ENCODE assay signal across 31 cellular contexts in genomic region chr17:20989991-20990855, GRCh38. TPM values are rescaled to one million over a fixed set of nuclear protein-coding genes. Genes with fewer than 3 reads are reported as not detected.
DNase-seq lines count a peak whose midpoint lies in the region; ATAC-seq, FAIRE-seq and TF ChIP-seq lines count a peak whose summit lies in the region.
"Had no signal": no experiment of that assay in that cellular context is flagged by ENCODE, and none has a peak within 500 bp of the region (broad histone marks: within the 10 kb centered on the region; RNA-seq: fewer than 3 reads in every experiment).

No MANE protein-coding gene starts in this region.

- H3K14ac ChIP-seq in H1 (ENCODE audit: insufficient read length), result no peak overlapping the region

- H3K79me2 ChIP-seq in H1 (ENCODE audit: control insufficient read depth in 1 of 2, insufficient read depth in 2 of 2, low read length in 2 of 2) (no peaks in the 10 kb centered on the region), neural progenitor cell (ENCODE audit: low read depth) (no peaks in the 10 kb centered on the region)
- H3K79me2 ChIP-seq: parathyroid adenoma had no signal

- H3K27me3 ChIP-seq in H7 (ENCODE audit: control insufficient read depth, insufficient read depth, low read length), result no peaks in the 10 kb centered on the region
- H3K27me3 ChIP-seq in H1 (replicated peaks in 1 of 4; ENCODE audit: control insufficient read depth in 3 of 4, extremely low read depth in 1 of 4, insufficient read depth in 3 of 4, low read length in 3 of 4), result no peaks in the 10 kb centered on the region
- no peaks in the 10 kb centered on the region for H3K27me3 ChIP-seq in neural progenitor cell
- H3K27me3 ChIP-seq: BLaER1, left lung, transverse colon had no signal

- H2BK120ac ChIP-seq in H1 (replicated peaks; ENCODE audit: low read depth, low read length), result no peak overlapping the region

- H3K18ac ChIP-seq in H1 (ENCODE audit: extremely low read depth, low read length), result no peak overlapping the region

- no peak overlapping the region for H2BK20ac ChIP-seq in H1 (ENCODE audit: low read length)

- no peak overlapping the region for H2BK15ac ChIP-seq in H1 (ENCODE audit: low read length)

- intact Hi-C loops in CD14-positive monocyte (cut with micrococcal nuclease), result no loop called here

- H3K4me3 Mint-ChIP-seq in CD14-positive monocyte, result no peak overlapping the region
- H3K4me3 Mint-ChIP-seq in neural progenitor cell, result no peak overlapping the region
- H3K4me3 Mint-ChIP-seq: activated CD4-positive, alpha-beta memory T cell treated with anti-CD3 and anti-CD28 coated beads, Interleukin-2, amount 10 ng/mL, durations not matched to agents 7 days and 5 days; activated naive CD8-positive, alpha-beta T cell treated with anti-CD3 and anti-CD28 coated beads for 36 hours; naive B cell had no signal

- TF ChIP-seq RAD21 in H1 (IDR thresholded peaks at IDR 0.05 in 1 of 2, conservative IDR thresholded peaks at IDR 0.05 in 1 of 2; ENCODE audit: low read depth in 2 of 2, low read length in 2 of 2), result no peak

- DNase-seq in CD14-positive monocyte (ENCODE audit: low spot score) (peak; percentile 11), H7 (peak; percentile 33), H1 (ENCODE audit: low read depth in 1 of 2, low spot score in 2 of 2) (no peak), neural progenitor cell (ENCODE audit: low spot score) (no peak), NCI-H1930 (lab: John Stamatoyannopoulos, UW) (no peak)
- no peak for DNase-seq in effector CD4-positive, alpha-beta T cell
- DNase-seq: activated CD4-positive, alpha-beta memory T cell treated with anti-CD3 and anti-CD28 coated beads, Interleukin-2, amount 10 ng/mL, durations not matched to agents 7 days and 5 days; activated naive CD8-positive, alpha-beta T cell treated with anti-CD3 and anti-CD28 coated beads for 36 hours; anterior cingulate cortex; DMS153; effector memory CD4-positive, alpha-beta T cell; erythroblast; left lung; mesendoderm; MV-4-11; naive B cell; NCI-H1436 treated with DMSO at 0.1 percent for 48 hours; NCI-H345; NCI-H69; SHP77 treated with DMSO at 0.1 percent for 48 hours; transverse colon had no signal

- H2BK12ac ChIP-seq in H1 (ENCODE audit: low read depth, low read length), result 0 out of 2 replicates have a peak overlapping the region, but pooled peaks have one; percentile 9

- peaks cover 7% of the 10 kb centered on the region for H3F3A ChIP-seq in neural progenitor cell (ENCODE audit: low read depth)

- H3K23ac ChIP-seq in H1 (ENCODE audit: insufficient read length), result no peak overlapping the region

- no peak overlapping the region for H2AK5ac ChIP-seq in H1 (ENCODE audit: low read depth, low read length)

- 83% methylated on average over 6 of the region's 6 CpGs; no CpG with 5 or more reads in 1 of the 2 experiments for WGBS in H1 (ENCODE audit: extremely low coverage in 1 of 2, insufficient coverage in 1 of 2, insufficient read length in 1 of 2, insufficient replicate concordance in 2 of 2, low coverage in 1 of 2, low lambda C conversion rate in 2 of 2, missing lambda C conversion rate in 1 of 2), 2 experiments

- H4K20me1 ChIP-seq in H1 (replicated peaks in 1 of 2; ENCODE audit: control insufficient read depth in 1 of 2, insufficient read depth in 2 of 2, low read length in 2 of 2), result no peaks in the 10 kb centered on the region
- no peaks in the 10 kb centered on the region for H4K20me1 ChIP-seq in neural progenitor cell (ENCODE audit: low read depth)
- H4K20me1 ChIP-seq: BLaER1 had no signal

- no peak for TF ChIP-seq EP300 in H1 (IDR thresholded peaks at IDR 0.05; ENCODE audit: borderline replicate concordance in 1 of 2, low read depth in 2 of 2, low read length in 2 of 2)

- H3K9me3 ChIP-seq in H1 (ENCODE audit: insufficient read depth in 2 of 2, low read depth in 1 of 2, low read length in 1 of 2) (peaks cover 0 to 5% of the 10 kb centered on the region in 2 experiments; a peak in 1 of 4 replicates), neural progenitor cell (ENCODE audit: low read depth) (no peaks in the 10 kb centered on the region)
- H3K9me3 ChIP-seq: BLaER1, HAP-1, left lung, transverse colon had no signal

- no peak for ATAC-seq in GM19455 (IDR thresholded peaks at IDR 0.05; ENCODE audit: unreplicated experiment)
- ATAC-seq: left lung had no signal

- H3K23me2 ChIP-seq in H1 (ENCODE audit: low read depth, low read length), result no peaks in the 10 kb centered on the region

- TF ChIP-seq POLR2A in H1 (IDR thresholded peaks at IDR 0.05; ENCODE audit: control extremely low read depth in 1 of 2, low read depth in 2 of 2, low read length in 2 of 2), result no peak

- FAIRE-seq in H1 (lab: Jason Lieb, UNC), result no peak
- FAIRE-seq: bronchial epithelial cell, colon, GM18507, islet of Langerhans, RCC 7860 had no signal

- H3K36me3 Mint-ChIP-seq in CD14-positive monocyte, result no peaks in the 10 kb centered on the region
- H3K36me3 Mint-ChIP-seq in neural progenitor cell, result peaks cover 20% of the 10 kb centered on the region
- H3K36me3 Mint-ChIP-seq: activated naive CD8-positive, alpha-beta T cell treated with anti-CD3 and anti-CD28 coated beads for 36 hours; naive B cell had no signal

- CTCF ChIA-PET in H1 (lab: Charles Lee; ENCODE audit: partially characterized antibody), result interaction anchor here (0.5 to 1.8 kb wide), 2 partner anchors 9 to 220 kb away, joined by 3 to 8 read pairs; no protein-coding TSS in a partner anchor

- H3K27ac Mint-ChIP-seq in CD14-positive monocyte (no peak overlapping the region), neural progenitor cell (peak overlapping the region; percentile 52)
- H3K27ac Mint-ChIP-seq: activated CD4-positive, alpha-beta memory T cell treated with anti-CD3 and anti-CD28 coated beads, Interleukin-2, amount 10 ng/mL, durations not matched to agents 7 days and 5 days; activated naive CD8-positive, alpha-beta T cell treated with anti-CD3 and anti-CD28 coated beads for 36 hours; activated T-helper 2 cell treated with anti-CD3 and anti-CD28 coated beads, Interferon-gamma antibody, Interleukin-2, Interleukin-4, amounts not matched to agents 10 μg/mL and 5 μg/mL and 100 μg/mL, durations not matched to agents 14 hours and 24 hours and 36 hours had no signal

- H4K91ac ChIP-seq in H1 (replicated peaks; ENCODE audit: insufficient read length, low read length), result no peak overlapping the region

- H2AFZ ChIP-seq in H1 (ENCODE audit: low read length) (no peak overlapping the region), neural progenitor cell (replicated peaks) (no peak overlapping the region)
- H2AFZ ChIP-seq: parathyroid adenoma had no signal

- H3K4me1 Mint-ChIP-seq in CD14-positive monocyte (no peaks in the 10 kb centered on the region), neural progenitor cell (peaks cover 31% of the 10 kb centered on the region)
- H3K4me1 Mint-ChIP-seq: activated CD4-positive, alpha-beta memory T cell treated with anti-CD3 and anti-CD28 coated beads, Interleukin-2, amount 10 ng/mL, durations not matched to agents 7 days and 5 days had no signal

- H3K4me3 ChIP-seq in H7 (ENCODE audit: insufficient read depth, low read depth, low read length), result no peak overlapping the region
- no peak overlapping the region for H3K4me3 ChIP-seq in H1 (ENCODE audit: extremely low read depth in 1 of 4, insufficient read depth in 2 of 4, low read depth in 3 of 4, low read length in 4 of 4)
- no peak overlapping the region for H3K4me3 ChIP-seq in neural progenitor cell
- H3K4me3 ChIP-seq: BLaER1, HAP-1, left lung, transverse colon had no signal

- no peak overlapping the region for H3K9ac ChIP-seq in H1 (replicated peaks in 1 of 4; ENCODE audit: extremely low read depth in 1 of 4, low read depth in 3 of 4, low read length in 3 of 4)
- H3K9ac ChIP-seq in neural progenitor cell, result no peak overlapping the region
- H3K9ac ChIP-seq: BLaER1, parathyroid adenoma had no signal

- H3K79me1 ChIP-seq in H1 (ENCODE audit: low read depth, low read length), result no peaks in the 10 kb centered on the region

- no peaks in the 10 kb centered on the region for H3K36me3 ChIP-seq in H7 (replicated peaks; ENCODE audit: control insufficient read depth, insufficient read depth, low read length)
- H3K36me3 ChIP-seq in H1 (ENCODE audit: control insufficient read depth in 2 of 4, insufficient read depth in 4 of 4, low read length in 3 of 4), result no peaks in the 10 kb centered on the region; a peak in 1 of 8 replicates
- H3K36me3 ChIP-seq in neural progenitor cell, result peaks cover 6% of the 10 kb centered on the region
- H3K36me3 ChIP-seq: BLaER1, HAP-1, left lung, transverse colon had no signal

- no peak for TF ChIP-seq CTCF in CD14-positive monocyte (IDR thresholded peaks at IDR 0.05)
- TF ChIP-seq CTCF in H1 (IDR thresholded peaks at IDR 0.05; ENCODE audit: control extremely low read depth in 1 of 3, insufficient read depth in 1 of 3, low read depth in 1 of 3, low read length in 3 of 3), result no peak
- TF ChIP-seq CTCF in neural progenitor cell (IDR thresholded peaks at IDR 0.05), result no peak

- POLR2A ChIA-PET in H1 (lab: Charles Lee; ENCODE audit: partially characterized antibody), result interaction anchor here (1.5 kb wide), 1 partner anchor 243 kb away, joined by 3 read pairs; no protein-coding TSS in a partner anchor

- H3K4me2 ChIP-seq in H1 (ENCODE audit: insufficient read depth in 1 of 2, low read depth in 2 of 2, low read length in 2 of 2), result no peak overlapping the region
- no peak overlapping the region for H3K4me2 ChIP-seq in neural progenitor cell
- H3K4me2 ChIP-seq: BLaER1 had no signal

- no peak overlapping the region for H3K56ac ChIP-seq in H1 (replicated peaks; ENCODE audit: insufficient read length, low read depth, low read length)

- peaks cover 0 to 7% (median 0%) of the 10 kb centered on the region in 3 donors for H3K27me3 Mint-ChIP-seq in CD14-positive monocyte (ENCODE audit: low read depth in 3 of 3)
- peaks cover 8% of the 10 kb centered on the region for H3K27me3 Mint-ChIP-seq in neural progenitor cell (ENCODE audit: insufficient read depth, low read depth)
- H3K27me3 Mint-ChIP-seq: activated CD4-positive, alpha-beta memory T cell treated with anti-CD3 and anti-CD28 coated beads, Interleukin-2, amount 10 ng/mL, durations not matched to agents 7 days and 5 days; activated naive CD8-positive, alpha-beta T cell treated with anti-CD3 and anti-CD28 coated beads for 36 hours; naive B cell had no signal

- H3K4ac ChIP-seq in H1 (replicated peaks; ENCODE audit: insufficient read length, low read depth, low read length), result no peak overlapping the region

- no peak overlapping the region for H4K8ac ChIP-seq in H1 (ENCODE audit: extremely low read depth, insufficient read depth, low read length)

- H3K27ac ChIP-seq in H1 (ENCODE audit: low read depth, low read length) (no peak overlapping the region), neural progenitor cell (no peak overlapping the region)
- H3K27ac ChIP-seq: BLaER1, left lung, parathyroid adenoma, transverse colon had no signal

- no peak overlapping the region for H4K5ac ChIP-seq in H1 (ENCODE audit: insufficient read length, low read depth, low read length)

- H3K9me3 Mint-ChIP-seq in CD14-positive monocyte (no peaks in the 10 kb centered on the region), neural progenitor cell (peaks cover 2% of the 10 kb centered on the region)
- H3K9me3 Mint-ChIP-seq: activated CD4-positive, alpha-beta memory T cell treated with anti-CD3 and anti-CD28 coated beads, Interleukin-2, amount 10 ng/mL, durations not matched to agents 7 days and 5 days; activated naive CD8-positive, alpha-beta T cell treated with anti-CD3 and anti-CD28 coated beads for 36 hours; activated T-helper 2 cell treated with anti-CD3 and anti-CD28 coated beads, Interferon-gamma antibody, Interleukin-2, Interleukin-4, amounts not matched to agents 10 μg/mL and 5 μg/mL and 100 μg/mL, durations not matched to agents 14 hours and 24 hours and 36 hours had no signal

- H2BK5ac ChIP-seq in H1 (ENCODE audit: low read depth, low read length), result no peak overlapping the region

- H3K4me1 ChIP-seq in H1 (replicated peaks in 1 of 4; ENCODE audit: control insufficient read depth in 3 of 4, insufficient read depth in 4 of 4, low read length in 3 of 4) (peaks cover 0 to 5% (median under 1%) of the 10 kb centered on the region in 4 experiments; a peak in 3 of 7 replicates), neural progenitor cell (peaks cover 6% of the 10 kb centered on the region)
- H3K4me1 ChIP-seq: parathyroid adenoma had no signal

RNA-seq across cellular contexts. Expression of gene USP22, which starts 52.6 kb away (rescaled TPM):
- polyA plus RNA-seq in CD14-positive monocyte (10 to 100 TPM; 20.4 to 27.3 TPM), H1 (2011; rRNA removed) (221 and 365 TPM in 2 replicates)
- 432 and 539 TPM in 2 replicates for total RNA-seq in H7 (2014; rRNA removed; shearing (Covaris generic))
- 316 and 321 TPM in 2 replicates for total RNA-seq in H1 (2021; fragmentation: NEBNext Ultra II Directional; extraction: Animal tissue kit (Norgen Biotek cat#: 25700))
- 169 TPM for polyA plus RNA-seq in H1 (2011; cell fraction: cytosol; rRNA removed)
- polyA plus RNA-seq in H1 (2011; cell fraction: nucleus; rRNA removed), result 298 TPM
- 171 to 196 TPM (median 176 TPM) in 4 replicates for polyA plus RNA-seq in H1 (2012, experiment 1 of 2)
- polyA plus RNA-seq in H1 (2012, experiment 2 of 2), result 106 TPM
- 137 TPM for polyA plus RNA-seq in H1 (2013, experiment 1 of 2)
- 124 TPM for polyA plus RNA-seq in H1 (2013, experiment 2 of 2)
- 456 and 459 TPM in 2 replicates for polyA minus RNA-seq in H1 (2011; rRNA and poly(A)+ RNA removed)
- 270 TPM for polyA minus RNA-seq in H1 (2011; cell fraction: cytosol; rRNA and poly(A)+ RNA removed)
- 188 TPM for polyA minus RNA-seq in H1 (2011; cell fraction: nucleus; rRNA and poly(A)+ RNA removed)
- 192 and 244 TPM in 2 replicates for total RNA-seq in neural progenitor cell (ENCODE audit: low replicate concordance)

Comparison
In these comparisons a context has a peak if more than half of its experiments do, and no peak if none do; other contexts are left out.
1. DNase-seq: peak in CD14-positive monocyte (single experiment) and H7 (single experiment); none in H1 (0 of 2), neural progenitor cell (single experiment), NCI-H1930 (0 of 2) and effector CD4-positive, alpha-beta T cell (single experiment).